ENCODE assay signal across 11 cellular contexts in genomic region chr6:2630362-2630761, GRCh38.
DNase-seq lines count a peak whose midpoint lies in the region; ATAC-seq and TF ChIP-seq lines count a peak whose summit lies in the region.
"Had no signal": no experiment of that assay in that cellular context is flagged by ENCODE, and none has a peak within 500 bp of the region (broad histone marks: within the 10 kb centered on the region; RNA-seq: fewer than 3 reads in every experiment).

No MANE protein-coding gene starts in this region.

- H2AFZ ChIP-seq in PC-3 (ENCODE audit: low read length) = 0 out of 2 replicates have a peak overlapping the region, but pooled peaks have one; percentile 5

- TF ChIP-seq CTCF in PC-3 (conservative IDR thresholded peaks at IDR 0.05; ENCODE audit: low read depth, low read length) (no peak), coronary artery (IDR thresholded peaks at IDR 0.05) (no peak), nephron (IDR thresholded peaks at IDR 0.05; ENCODE audit: unreplicated experiment in 3 of 3) (no peak)

- ATAC-seq in PC-3 (peak; percentile 64), left colon (no peak)

- H3K27ac ChIP-seq in PC-3 (ENCODE audit: low read length) = peak overlapping the region; percentile 94
- peak overlapping the region; percentile 76 to 96 for H3K27ac ChIP-seq in coronary artery
- H3K27ac ChIP-seq: right lobe of liver had no signal

- H3K27ac Mint-ChIP-seq in nephron = peak overlapping the region in 2 of 3 experiments; percentile 8 to 35
- H3K27ac Mint-ChIP-seq: activated naive CD4-positive, alpha-beta T cell treated with anti-CD3 and anti-CD28 coated beads for 36 hours had no signal

- H3K36me3 ChIP-seq in PC-3 (ENCODE audit: low read depth, low read length) = no peaks in the 10 kb centered on the region
- H3K36me3 ChIP-seq: right lobe of liver had no signal

- no peaks in the 10 kb centered on the region for H3K9me3 Mint-ChIP-seq in nephron
- H3K9me3 Mint-ChIP-seq: activated naive CD4-positive, alpha-beta T cell treated with anti-CD3 and anti-CD28 coated beads for 36 hours had no signal

- no peaks in the 10 kb centered on the region for H3K27me3 ChIP-seq in PC-3 (ENCODE audit: low read length)
- H3K27me3 ChIP-seq: right lobe of liver had no signal

- CTCF ChIA-PET in PC-3 (lab: Charles Lee) = interaction anchor here (0.5 kb wide), 1 partner anchor 135 kb away, joined by 10 read pairs; the partner anchor contains the start of gene WRNIP1

- intact Hi-C loops in PC-3 (cut with micrococcal nuclease) = loop anchor here (2.0 to 5.0 kb wide), 5 partner anchors 20 to 942 kb away; no protein-coding TSS in a partner anchor
- intact Hi-C loops in left colon (cut with DNase I, micrococcal nuclease) = loop anchor here in 1 of 2 donors (10.0 kb wide), 1 partner anchor 1026 kb away; the partner anchor contains the start of gene FOXC1

- no peak overlapping the region for H3K4me3 Mint-ChIP-seq in nephron
- H3K4me3 Mint-ChIP-seq: activated naive CD4-positive, alpha-beta T cell treated with anti-CD3 and anti-CD28 coated beads for 36 hours had no signal

- H3K36me3 Mint-ChIP-seq in nephron (ENCODE audit: low read depth) = no peaks in the 10 kb centered on the region

- BruUV-seq in PC-3 (replicated peaks; lab: Mats Ljungman, UMichigan) = no TSS peak

- H3F3A ChIP-seq in PC-3 (ENCODE audit: low read length, unreplicated experiment) = no peaks in the 10 kb centered on the region

- peaks cover 41% of the 10 kb centered on the region for H3K4me1 Mint-ChIP-seq in nephron

- H3K79me2 ChIP-seq in PC-3 (ENCODE audit: low read length) = no peaks in the 10 kb centered on the region

- no peaks in the 10 kb centered on the region for H3K9me3 ChIP-seq in PC-3 (ENCODE audit: low read length)
- H3K9me3 ChIP-seq: right lobe of liver had no signal

- POLR2A ChIA-PET in PC-3 (lab: Charles Lee; ENCODE audit: unreplicated experiment) = no interaction called here

- peak overlapping the region; percentile 52 for H3K4me2 ChIP-seq in PC-3 (ENCODE audit: low read length)

- H3K4me1 ChIP-seq in PC-3 (ENCODE audit: insufficient read depth, low read length) = peaks cover 48% of the 10 kb centered on the region

- H3K9me2 ChIP-seq in PC-3 (replicated peaks; ENCODE audit: low read length) = no peaks in the 10 kb centered on the region

- H3K27me3 Mint-ChIP-seq in nephron (ENCODE audit: low read depth) = no peaks in the 10 kb centered on the region

- peak overlapping the region; percentile 25; the same call in 1 of the 2 replicates for H3K4me3 ChIP-seq in PC-3 (ENCODE audit: low read length)
- H3K4me3 ChIP-seq in coronary artery = no peak overlapping the region
- H3K4me3 ChIP-seq: right lobe of liver had no signal

- DNase-seq in EH (ENCODE audit: low read depth) (peak; percentile 93), PC-3 (peak; percentile 95), coronary artery (ENCODE audit: low spot score) (peak; percentile 82), NCI-H187 (lab: John Stamatoyannopoulos, UW) (no peak), NCI-H1092 (lab: John Stamatoyannopoulos, UW) (no peak), left colon (no peak), NCI-H748 (lab: John Stamatoyannopoulos, UW; ENCODE audit: unreplicated experiment) (no peak)
- DNase-seq: activated naive CD4-positive, alpha-beta T cell treated with anti-CD3 and anti-CD28 coated beads for 36 hours; DMS79 treated with DMSO at 0.1 percent for 48 hours; right lobe of liver had no signal

- H3K9ac ChIP-seq in PC-3 (ENCODE audit: low read length) = peak overlapping the region; percentile 75

- H4K20me1 ChIP-seq in PC-3 (ENCODE audit: low read length) = no peaks in the 10 kb centered on the region

Comparison
In these comparisons a context has a peak if more than half of its experiments do, and no peak if none do; other contexts are left out.
1. DNase-seq: peak in EH (single experiment), PC-3 (single experiment) and coronary artery (single experiment); none in NCI-H187 (0 of 2), NCI-H1092 (single experiment), left colon (0 of 2) and NCI-H748 (single experiment).